Comparison of ENCODE assay signal across 23 cellular contexts in genomic region chr13:80376554-80376953, GRCh38. TPM values are rescaled to one million over a fixed set of nuclear protein-coding genes. Genes with fewer than 3 reads are reported as not detected.
DNase-seq lines count a peak whose midpoint lies in the region; ATAC-seq, FAIRE-seq and TF ChIP-seq lines count a peak whose summit lies in the region.
"Had no signal": no experiment of that assay in that cellular context is flagged by ENCODE, and none has a peak within 500 bp of the region (broad histone marks: within the 10 kb centered on the region; RNA-seq: fewer than 3 reads in every experiment).

No MANE protein-coding gene starts in this region.

- ATAC-seq in WTC11 (no peak), pancreas (no peak), HG02623 (IDR thresholded peaks at IDR 0.05; ENCODE audit: unreplicated experiment) (no peak)
- ATAC-seq: A549; CD8-positive, alpha-beta T cell; GM12878 had no signal

- H4K20me1 ChIP-seq in hepatocyte (ENCODE audit: insufficient read depth, poor library complexity, severe bottlenecking) = no peaks in the 10 kb centered on the region
- H4K20me1 ChIP-seq: BLaER1 treated with 17β-estradiol and CSF1 and Interleukin-3, amounts not matched to agents 10 nM and 100 nM had no signal

- H3K27me3 Mint-ChIP-seq in WTC11 (ENCODE audit: low read depth) (no peaks in the 10 kb centered on the region), nephron progenitor cell (ENCODE audit: low read depth, poor library complexity) (no peaks in the 10 kb centered on the region)
- H3K27me3 Mint-ChIP-seq: B cell; CD4-positive, alpha-beta T cell had no signal

- no peak overlapping the region for H3K4me2 ChIP-seq in hepatocyte
- H3K4me2 ChIP-seq: BLaER1 treated with 17β-estradiol and CSF1 and Interleukin-3, amounts not matched to agents 10 nM and 100 nM had no signal

- H3K27ac Mint-ChIP-seq in WTC11 = no peak overlapping the region
- H3K27ac Mint-ChIP-seq in nephron progenitor cell = no peak overlapping the region
- H3K27ac Mint-ChIP-seq: B cell; CD4-positive, alpha-beta T cell; CD8-positive, alpha-beta T cell had no signal

- CTCF ChIA-PET in WTC11 (lab: Charles Lee) = interaction anchor here (0.6 to 0.7 kb wide), 2 partner anchors 87 to 367 kb away, joined by 3 to 7 read pairs; no protein-coding TSS in a partner anchor

- H3K4me1 Mint-ChIP-seq in WTC11 (0 out of 2 replicates have a peak, but pooled peaks cover 3% of the 10 kb centered on the region), nephron progenitor cell (peaks cover 6% of the 10 kb centered on the region)
- H3K4me1 Mint-ChIP-seq: B cell had no signal

- H3K27ac ChIP-seq in pancreas (no peak overlapping the region), hepatocyte (no peak overlapping the region)
- H3K27ac ChIP-seq: 22Rv1; A549; BLaER1 treated with 17β-estradiol and CSF1 and Interleukin-3, amounts not matched to agents 10 nM and 100 nM; C4-2B had no signal

- H3K36me3 Mint-ChIP-seq in WTC11 (no peaks in the 10 kb centered on the region), nephron progenitor cell (ENCODE audit: low read depth) (no peaks in the 10 kb centered on the region)
- H3K36me3 Mint-ChIP-seq: CD8-positive, alpha-beta T cell had no signal

- intact Hi-C loops in pancreas (cut with DNase I) = no loop called here

- H3K9me3 ChIP-seq in pancreas (no peaks in the 10 kb centered on the region), hepatocyte (ENCODE audit: low read depth) (no peaks in the 10 kb centered on the region)
- H3K9me3 ChIP-seq: A549; BLaER1 treated with 17β-estradiol and CSF1 and Interleukin-3, amounts not matched to agents 10 nM and 100 nM; Caco-2 had no signal

- no peak for TF ChIP-seq CTCF in WTC11 (IDR thresholded peaks at IDR 0.05)
- no peak for TF ChIP-seq CTCF in pancreas (IDR thresholded peaks at IDR 0.05)
- no peak for TF ChIP-seq CTCF in hepatocyte (IDR thresholded peaks at IDR 0.05; ENCODE audit: poor library complexity)
- TF ChIP-seq CTCF in nephron progenitor cell (IDR thresholded peaks at IDR 0.05) = no peak

- DNase-seq in WTC11 (ENCODE audit: low spot score) (no peak), frontal cortex (ENCODE audit: low spot score in 2 of 2) (no peak), pancreas (no peak), hepatocyte (ENCODE audit: low spot score) (no peak), nephron progenitor cell (no peak)
- DNase-seq: AML-193; Caco-2; Calu3; CD4-positive, alpha-beta T cell; CD8-positive, alpha-beta T cell; DMS79 treated with DMSO at 0.1 percent for 48 hours; GDM1 had no signal

- H3K9me3 Mint-ChIP-seq in WTC11 = peaks cover 8% of the 10 kb centered on the region
- H3K9me3 Mint-ChIP-seq in nephron progenitor cell = no peaks in the 10 kb centered on the region
- H3K9me3 Mint-ChIP-seq: CD4-positive, alpha-beta T cell; CD8-positive, alpha-beta T cell had no signal

- H3K4me3 ChIP-seq in pancreas (no peak overlapping the region), hepatocyte (no peak overlapping the region)
- H3K4me3 ChIP-seq: A549; BLaER1 treated with 17β-estradiol and CSF1 and Interleukin-3, amounts not matched to agents 10 nM and 100 nM; GM12878 had no signal

- no peak overlapping the region for H3K4me3 Mint-ChIP-seq in WTC11
- no peak overlapping the region for H3K4me3 Mint-ChIP-seq in nephron progenitor cell
- H3K4me3 Mint-ChIP-seq: B cell; CD4-positive, alpha-beta T cell; CD8-positive, alpha-beta T cell had no signal

- no peaks in the 10 kb centered on the region for H3K9me2 ChIP-seq in hepatocyte (replicated peaks; ENCODE audit: insufficient read depth)

- POLR2A ChIA-PET in WTC11 (lab: Charles Lee) = no interaction called here

- H3K79me2 ChIP-seq in hepatocyte = no peaks in the 10 kb centered on the region

- H3K4me1 ChIP-seq in pancreas (peaks cover 0 to 12% (median 5%) of the 10 kb centered on the region in 3 donors), hepatocyte (ENCODE audit: insufficient read depth) (no peaks in the 10 kb centered on the region)
- H3K4me1 ChIP-seq: BLaER1 treated with 17β-estradiol and CSF1 and Interleukin-3, amounts not matched to agents 10 nM and 100 nM; Caco-2 had no signal

- H3K27me3 ChIP-seq in pancreas = no peaks in the 10 kb centered on the region
- H3K27me3 ChIP-seq in hepatocyte = no peaks in the 10 kb centered on the region
- H3K27me3 ChIP-seq: BLaER1 treated with 17β-estradiol and CSF1 and Interleukin-3, amounts not matched to agents 10 nM and 100 nM had no signal

- 79 to 94% methylated on average over 1 of the region's 1 CpG for WGBS in pancreas, 2 donors
- 94% methylated on average over 1 of the region's 1 CpG for WGBS in hepatocyte (ENCODE audit: low lambda C conversion rate, missing lambda C conversion rate)

- FAIRE-seq in G401.6 (lab: Jason Lieb, UNC) (peak; percentile 51), frontal cortex (lab: Jason Lieb, UNC) (peak; percentile 43), pancreas (lab: Jason Lieb, UNC) (peak; percentile 77)
- FAIRE-seq: A549, D721Med, GM12878, GM12892, GM18507 had no signal

- H3K36me3 ChIP-seq in pancreas (no peaks in the 10 kb centered on the region), hepatocyte (replicated peaks; ENCODE audit: insufficient read depth, low read depth) (no peaks in the 10 kb centered on the region)
- H3K36me3 ChIP-seq: BLaER1 treated with 17β-estradiol and CSF1 and Interleukin-3, amounts not matched to agents 10 nM and 100 nM had no signal

- no peak overlapping the region for H2AFZ ChIP-seq in hepatocyte

TF ChIP-seq in WTC11, 78 proteins besides CTCF, POLR2A, EP300 and RAD21:
- TF ChIP-seq ZNF532 (CRISPR knock-in tag; IDR thresholded peaks at IDR 0.05; ENCODE audit: borderline replicate concordance) = no peak
- TF ChIP-seq HMGA2 (CRISPR knock-in tag; IDR thresholded peaks at IDR 0.05) = peak; percentile 92

RNA-seq across cellular contexts. Expression of gene SPRY2, which starts 35.6 kb away (rescaled TPM):
- 44.3 to 63.2 TPM (median 47.4 TPM) in 3 replicates for total RNA-seq in WTC11 (2021)
- 42.8 TPM for total RNA-seq in frontal cortex
- 10 to 100 TPM; 10.7 to 18.8 (median 14.4) TPM for total RNA-seq in pancreas
- 10 to 100 TPM; 11.4 to 15.6 TPM for polyA plus RNA-seq in pancreas
- 45.4 and 48.2 TPM in 2 replicates for total RNA-seq in hepatocyte
- polyA plus RNA-seq in hepatocyte = 69.4 and 74.6 TPM in 2 replicates
